8 cellular contexts compared by ENCODE assay signal in genomic region chr4:40763228-40763716, GRCh38. TPM values are rescaled to one million over a fixed set of nuclear protein-coding genes. Genes with fewer than 3 reads are reported as not detected.
DNase-seq lines count a peak whose midpoint lies in the region; ATAC-seq lines count a peak whose summit lies in the region.

No MANE protein-coding gene starts in this region.

- intact Hi-C loops in left ventricle myocardium superior (cut with micrococcal nuclease): no loop called here

- no peaks in the 10 kb centered on the region for H3K27me3 Mint-ChIP-seq in memory B cell

- peaks cover 7% of the 10 kb centered on the region for H3K4me1 Mint-ChIP-seq in memory B cell

- H3K9me3 Mint-ChIP-seq in memory B cell: no peaks in the 10 kb centered on the region

- H3K4me3 Mint-ChIP-seq in memory B cell: no peak overlapping the region

- no peaks in the 10 kb centered on the region for H3K36me3 Mint-ChIP-seq in memory B cell

- H3K27ac Mint-ChIP-seq in memory B cell: no peak overlapping the region

- DNase-seq in NK-92 treated with Interleukin-12 subunit alpha and Interleukin-12 subunit beta, amount 100 ng/mL, for 24 hours (lab: John Stamatoyannopoulos, UW): peak; percentile 48
- DNase-seq in NK-92 (lab: John Stamatoyannopoulos, UW; ENCODE audit: unreplicated experiment): no peak
- peak; percentile 93 for DNase-seq in OCI-M1 (lab: John Stamatoyannopoulos, UW)
- DNase-seq in memory B cell (ENCODE audit: low spot score in 2 of 2): no peak
- DNase-seq in left ventricle myocardium superior: no peak
- DNase-seq in cerebellar cortex (ENCODE audit: low spot score): no peak
- no peak for DNase-seq in NCI-H2171 treated with DMSO at 0.1 percent for 48 hours (lab: John Stamatoyannopoulos, UW)

- ATAC-seq in HG02840 (IDR thresholded peaks at IDR 0.05; ENCODE audit: low FRiP score, unreplicated experiment): peak; percentile 98
- peak; percentile 39 for ATAC-seq in memory B cell (ENCODE audit: low read depth)
- ATAC-seq in left ventricle myocardium superior: no peak

RNA-seq across cellular contexts. Expression of gene NSUN7, which starts 13.5 kb away (rescaled TPM):
- 0.40 TPM for total RNA-seq in left ventricle myocardium superior

Comparison
In these comparisons a context has a peak if more than half of its experiments do, and no peak if none do; other contexts are left out.
1. DNase-seq: peak in NK-92 treated with Interleukin-12 subunit alpha and Interleukin-12 subunit beta, amount 100 ng/mL, for 24 hours (single experiment) and OCI-M1 (single experiment); none in NK-92 (single experiment), memory B cell (0 of 2), left ventricle myocardium superior (single experiment), cerebellar cortex (single experiment) and NCI-H2171 treated with DMSO at 0.1 percent for 48 hours (single experiment).